In the genomic region with DNA sequence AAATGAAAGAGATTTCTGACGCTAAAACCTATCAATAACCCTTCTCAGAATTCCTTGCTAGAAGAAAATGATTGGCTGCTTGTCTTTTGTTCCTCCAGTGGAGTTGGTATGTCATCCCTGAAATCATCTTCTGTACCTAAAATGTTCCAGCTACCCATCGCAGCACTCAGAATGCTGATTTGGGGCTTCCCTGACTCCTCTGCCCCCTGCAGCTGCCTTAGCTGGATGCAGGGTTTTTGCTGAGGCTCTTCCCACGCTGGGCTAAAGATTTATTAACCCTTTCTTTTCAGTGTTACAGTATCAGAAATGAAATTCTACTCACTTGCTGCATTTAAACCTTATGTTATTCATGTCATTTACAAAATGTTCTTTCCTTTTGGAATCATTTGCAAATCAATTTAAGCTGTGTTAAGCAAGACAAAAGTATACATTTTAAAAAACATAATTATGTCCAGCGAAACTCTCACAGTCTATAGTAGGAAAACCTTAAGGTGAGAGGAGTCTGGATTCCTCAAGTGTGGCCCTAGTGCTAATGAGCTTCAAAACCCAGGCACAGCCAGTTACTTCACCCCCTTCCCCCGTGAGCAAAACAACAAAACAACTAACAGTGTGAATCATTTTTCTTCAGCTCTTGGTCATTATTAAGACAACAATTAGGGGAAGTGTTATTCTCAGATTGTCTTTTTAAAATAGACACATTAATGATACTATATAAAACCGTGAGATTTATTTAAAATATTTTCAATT, we compare ENCODE assay signal across 20 cellular contexts. TPM values are rescaled to one million over a fixed set of nuclear protein-coding genes. Genes with fewer than 3 reads are reported as not detected.
DNase-seq lines count a peak whose midpoint lies in the region; FAIRE-seq and TF ChIP-seq lines count a peak whose summit lies in the region.
"Had no signal": no experiment of that assay in that cellular context is flagged by ENCODE, and none has a peak within 500 bp of the region (broad histone marks: within the 10 kb centered on the region; RNA-seq: fewer than 3 reads in every experiment).

No MANE protein-coding gene starts in this region.

- H3K9ac ChIP-seq in H9 (ENCODE audit: extremely low read depth, insufficient read length, low read length) (no peak overlapping the region), H1 (replicated peaks in 1 of 4; ENCODE audit: extremely low read depth in 1 of 4, low read depth in 3 of 4, low read length in 3 of 4) (no peak overlapping the region), neural cell (ENCODE audit: low read length) (no peak overlapping the region)

- H2BK20ac ChIP-seq in H9 (ENCODE audit: low read depth, low read length, poor library complexity, severe bottlenecking), result no peak overlapping the region
- H2BK20ac ChIP-seq in H1 (ENCODE audit: low read length), result no peak overlapping the region

- no peaks in the 10 kb centered on the region; the same call in 1 of the 2 replicates for H3K4me1 ChIP-seq in H9 (ENCODE audit: insufficient read depth, low read length)
- peaks cover 0 to 27% (median 24%) of the 10 kb centered on the region in 4 experiments; a peak in 5 of 7 replicates for H3K4me1 ChIP-seq in H1 (replicated peaks in 1 of 4; ENCODE audit: control insufficient read depth in 3 of 4, insufficient read depth in 4 of 4, low read length in 3 of 4)

- WGBS in H9 (ENCODE audit: extremely low coverage, insufficient read length, low lambda C conversion rate), result no CpG with 5 or more reads among the region's 6 CpGs
- WGBS in H1 (ENCODE audit: extremely low coverage in 1 of 2, insufficient coverage in 1 of 2, insufficient read length in 1 of 2, insufficient replicate concordance in 2 of 2, low coverage in 1 of 2, low lambda C conversion rate in 2 of 2, missing lambda C conversion rate in 1 of 2), 2 experiments, result 30% methylated on average over 6 of the region's 6 CpGs; no CpG with 5 or more reads in 1 of the 2 experiments

- DNase-seq in H9 (no peak), NCI-H82 treated with DMSO at 0.1 percent for 48 hours (lab: John Stamatoyannopoulos, UW; ENCODE audit: unreplicated experiment) (peak; percentile 21), H1 (ENCODE audit: low read depth in 1 of 2, low spot score in 2 of 2) (no peak), kidney tubule cell (ENCODE audit: low spot score) (no peak), GDM1 (lab: John Stamatoyannopoulos, UW) (no peak), anterior cingulate cortex (lab: John Stamatoyannopoulos, UW) (no peak)
- DNase-seq: activated CD8-positive, alpha-beta memory T cell treated with anti-CD3 and anti-CD28 coated beads, Interleukin-2, amount 50 U/mL, for 4 hours; activated effector memory CD4-positive, alpha-beta T cell treated with anti-CD3 and anti-CD28 coated beads, Interleukin-2, amount 50 U/mL, for 16 hours; mucosa of descending colon; NCI-H1436 treated with DMSO at 0.1 percent for 48 hours; NCI-H2171 treated with DMSO at 0.1 percent for 48 hours; PC-9; SIG-M5; stimulated activated CD4-positive, alpha-beta T cell treated with anti-CD3 and anti-CD28 coated beads, Interleukin-12 subunit alpha, Interleukin-12 subunit beta, amount 100 ng/mL, for 4 hours; upper lobe of right lung had no signal

- H3K4me3 ChIP-seq in H1 (ENCODE audit: extremely low read depth in 1 of 4, insufficient read depth in 2 of 4, low read depth in 3 of 4, low read length in 4 of 4) (peak overlapping the region in 1 of 4 experiments; percentile 20; a peak in 1 of 8 replicates), neural cell (ENCODE audit: low read length) (peak overlapping the region; percentile 40)
- H3K4me3 ChIP-seq: HAP-1, mucosa of descending colon, PC-9, upper lobe of right lung had no signal

- no peak overlapping the region for H2BK120ac ChIP-seq in H9 (ENCODE audit: low read depth, low read length, poor library complexity, severe bottlenecking)
- no peak overlapping the region for H2BK120ac ChIP-seq in H1 (replicated peaks; ENCODE audit: low read depth, low read length)

- peak overlapping the region in 2 of 3 experiments; percentile 3 to 55; a peak in 3 of 7 replicates for H3K27ac Mint-ChIP-seq in H9

- H3K23ac ChIP-seq in H9 (ENCODE audit: insufficient read length, low read depth, low read length), result no peak overlapping the region
- H3K23ac ChIP-seq in H1 (ENCODE audit: insufficient read length), result no peak overlapping the region

- H3K36me3 ChIP-seq in H1 (ENCODE audit: control insufficient read depth in 2 of 4, insufficient read depth in 4 of 4, low read length in 3 of 4) (no peaks in the 10 kb centered on the region), neural cell (ENCODE audit: insufficient read depth, low read length) (no peaks in the 10 kb centered on the region)
- H3K36me3 ChIP-seq: HAP-1, neutrophil, upper lobe of right lung had no signal

- TF ChIP-seq POLR2A in H1 (IDR thresholded peaks at IDR 0.05; ENCODE audit: control extremely low read depth in 1 of 2, low read depth in 2 of 2, low read length in 2 of 2), result no peak

- peaks cover 12% of the 10 kb centered on the region for H3K79me1 ChIP-seq in H9 (ENCODE audit: insufficient read depth, low read depth, low read length, poor library complexity, severe bottlenecking)
- H3K79me1 ChIP-seq in H1 (ENCODE audit: low read depth, low read length), result peaks cover 2% of the 10 kb centered on the region; the same call in 1 of the 2 replicates

- no peak for TF ChIP-seq EP300 in H1 (IDR thresholded peaks at IDR 0.05; ENCODE audit: borderline replicate concordance in 1 of 2, low read depth in 2 of 2, low read length in 2 of 2)
- peak; percentile 12 for TF ChIP-seq EP300 in neural cell (conservative IDR thresholded peaks at IDR 0.05; ENCODE audit: poor library complexity, severe bottlenecking)

- H4K5ac ChIP-seq in H9 (ENCODE audit: insufficient read length, low read depth, low read length) (no peak overlapping the region), H1 (ENCODE audit: insufficient read length, low read depth, low read length) (no peak overlapping the region)

- H2AK5ac ChIP-seq in H9 (ENCODE audit: insufficient read length, low read length), result no peak overlapping the region
- no peak overlapping the region for H2AK5ac ChIP-seq in H1 (ENCODE audit: low read depth, low read length)

- H3K14ac ChIP-seq in H9 (ENCODE audit: insufficient read depth, low read length) (no peak overlapping the region), H1 (ENCODE audit: insufficient read length) (no peak overlapping the region)

- H2BK5ac ChIP-seq in H9 (ENCODE audit: insufficient read length, low read length), result no peak overlapping the region
- no peak overlapping the region for H2BK5ac ChIP-seq in H1 (ENCODE audit: low read depth, low read length)

- no peaks in the 10 kb centered on the region for H3K36me3 Mint-ChIP-seq in H9 (ENCODE audit: insufficient read depth in 1 of 3, low read depth in 3 of 3)

- H3F3A ChIP-seq in neural cell (ENCODE audit: insufficient read depth, low read length, poor library complexity, severe bottlenecking), result no peaks in the 10 kb centered on the region

- H3T11ph ChIP-seq in H9 (ENCODE audit: low read length), result no peak overlapping the region

- no peaks in the 10 kb centered on the region for H3K23me2 ChIP-seq in H9 (ENCODE audit: insufficient read length, low read depth, low read length, poor library complexity, severe bottlenecking)
- no peaks in the 10 kb centered on the region for H3K23me2 ChIP-seq in H1 (ENCODE audit: low read depth, low read length)

- no peaks in the 10 kb centered on the region for H3K27me3 Mint-ChIP-seq in H9 (ENCODE audit: low read depth)

- H3K4me3 Mint-ChIP-seq in H9, result peak overlapping the region in 1 of 2 experiments; percentile 18; a peak in 2 of 5 replicates

- H3K27ac ChIP-seq in H9 (ENCODE audit: insufficient read length, low read depth, low read length), result no peak overlapping the region
- H3K27ac ChIP-seq in H1 (ENCODE audit: low read depth, low read length), result no peak overlapping the region
- no peak overlapping the region for H3K27ac ChIP-seq in neural cell (ENCODE audit: low read length)
- H3K27ac ChIP-seq: neutrophil, PC-9, upper lobe of right lung, VCaP had no signal

- no peak overlapping the region for H3K4ac ChIP-seq in H9 (ENCODE audit: low read depth, low read length)
- no peak overlapping the region for H3K4ac ChIP-seq in H1 (replicated peaks; ENCODE audit: insufficient read length, low read depth, low read length)

- peaks cover 68 to 72% of the 10 kb centered on the region in 2 experiments for H3K4me1 Mint-ChIP-seq in H9

- H3K9me3 ChIP-seq in H9 (ENCODE audit: control insufficient read depth, low read depth, low read length), result no peaks in the 10 kb centered on the region
- H3K9me3 ChIP-seq in H1 (ENCODE audit: insufficient read depth in 2 of 2, low read depth in 1 of 2, low read length in 1 of 2), result no peaks in the 10 kb centered on the region
- H3K9me3 ChIP-seq in neural cell (ENCODE audit: low read length), result no peaks in the 10 kb centered on the region
- H3K9me3 ChIP-seq: HAP-1, mucosa of descending colon, neutrophil, upper lobe of right lung had no signal

- H3K18ac ChIP-seq in H9 (ENCODE audit: insufficient read length, low read depth, low read length) (no peak overlapping the region), H1 (ENCODE audit: extremely low read depth, low read length) (no peak overlapping the region)

- POLR2A ChIA-PET in H1 (lab: Charles Lee; ENCODE audit: partially characterized antibody), result interaction anchor here (1.0 to 1.2 kb wide), 2 partner anchors 12 to 32 kb away, joined by 3 to 4 read pairs; no protein-coding TSS in a partner anchor

- TF ChIP-seq CTCF in H9 (conservative IDR thresholded peaks at IDR 0.05) (peak; percentile 21; the same call in 1 of the 3 replicates), H1 (IDR thresholded peaks at IDR 0.05; ENCODE audit: control extremely low read depth in 1 of 3, insufficient read depth in 1 of 3, low read depth in 1 of 3, low read length in 3 of 3) (peak in 2 of 3 experiments; percentile 6 to 9; a peak in 2 of 4 replicates), neural cell (IDR thresholded peaks at IDR 0.05; ENCODE audit: poor library complexity, severe bottlenecking) (no peak)

- H3K79me2 ChIP-seq in H9 (ENCODE audit: insufficient read depth, low read length) (peaks cover 13% of the 10 kb centered on the region; the same call in 1 of the 2 replicates), H1 (ENCODE audit: control insufficient read depth in 1 of 2, insufficient read depth in 2 of 2, low read length in 2 of 2) (peaks cover 3 to 99% of the 10 kb centered on the region in 2 experiments; a peak in 3 of 4 replicates), neural cell (replicated peaks; ENCODE audit: insufficient read depth, low read length) (peaks cover 9% of the 10 kb centered on the region)

- CTCF ChIA-PET in H1 (lab: Charles Lee; ENCODE audit: partially characterized antibody), result interaction anchor here (0.7 to 4.9 kb wide), 11 partner anchors 12 to 466 kb away, joined by 3 to 24 read pairs (median 4); no protein-coding TSS in a partner anchor

- H4K20me1 ChIP-seq in H9 (ENCODE audit: control insufficient read depth, insufficient read depth, insufficient read length) (no peaks in the 10 kb centered on the region), H1 (replicated peaks in 1 of 2; ENCODE audit: control insufficient read depth in 1 of 2, insufficient read depth in 2 of 2, low read length in 2 of 2) (peaks cover 9 to 13% of the 10 kb centered on the region in 2 experiments), neural cell (ENCODE audit: insufficient read depth) (no peaks in the 10 kb centered on the region)

- H3K9me3 Mint-ChIP-seq in H9, result no peaks in the 10 kb centered on the region

- H2AFZ ChIP-seq in H9 (ENCODE audit: low read length) (no peak overlapping the region), H1 (ENCODE audit: low read length) (no peak overlapping the region), neural cell (ENCODE audit: low read depth, low read length) (no peak overlapping the region)
- H2AFZ ChIP-seq: PC-9 had no signal

- H2BK12ac ChIP-seq in H9 (ENCODE audit: insufficient read length, low read depth, low read length) (no peak overlapping the region), H1 (ENCODE audit: low read depth, low read length) (no peak overlapping the region)

- H4K91ac ChIP-seq in H9 (ENCODE audit: insufficient read length, low read depth, low read length) (no peak overlapping the region), H1 (replicated peaks; ENCODE audit: insufficient read length, low read length) (no peak overlapping the region)

- no peak for FAIRE-seq in H1 (lab: Jason Lieb, UNC)

- TF ChIP-seq RAD21 in H1 (IDR thresholded peaks at IDR 0.05 in 1 of 2, conservative IDR thresholded peaks at IDR 0.05 in 1 of 2; ENCODE audit: low read depth in 2 of 2, low read length in 2 of 2), result peak in 1 of 2 experiments; percentile 32; a peak in 2 of 4 replicates
- no peak for TF ChIP-seq RAD21 in neural cell (conservative IDR thresholded peaks at IDR 0.05)

- H2BK15ac ChIP-seq in H9 (ENCODE audit: low read depth, low read length), result no peak overlapping the region
- H2BK15ac ChIP-seq in H1 (ENCODE audit: low read length), result no peak overlapping the region

- H3K56ac ChIP-seq in H9 (ENCODE audit: insufficient read length, low read depth, low read length), result no peak overlapping the region
- H3K56ac ChIP-seq in H1 (replicated peaks; ENCODE audit: insufficient read length, low read depth, low read length), result no peak overlapping the region

- H3K9me2 ChIP-seq in neural cell (ENCODE audit: insufficient read depth, low read length), result no peaks in the 10 kb centered on the region

- H4K8ac ChIP-seq in H9 (replicated peaks; ENCODE audit: insufficient read length, low read depth, low read length), result no peak overlapping the region
- no peak overlapping the region for H4K8ac ChIP-seq in H1 (ENCODE audit: extremely low read depth, insufficient read depth, low read length)

- H3K4me2 ChIP-seq in H9 (ENCODE audit: insufficient read depth, insufficient read length, low read length), result peak overlapping the region; percentile 21
- H3K4me2 ChIP-seq in H1 (ENCODE audit: insufficient read depth in 1 of 2, low read depth in 2 of 2, low read length in 2 of 2), result peak overlapping the region; percentile 6 to 40; a peak in 3 of 4 replicates
- peak overlapping the region; percentile 37 for H3K4me2 ChIP-seq in neural cell (ENCODE audit: low read length)
- H3K4me2 ChIP-seq: PC-9 had no signal

- H3K27me3 ChIP-seq in H9 (ENCODE audit: insufficient read depth, low read length), result no peaks in the 10 kb centered on the region
- no peaks in the 10 kb centered on the region for H3K27me3 ChIP-seq in H1 (replicated peaks in 1 of 4; ENCODE audit: control insufficient read depth in 3 of 4, extremely low read depth in 1 of 4, insufficient read depth in 3 of 4, low read length in 3 of 4)
- H3K27me3 ChIP-seq in neural cell (ENCODE audit: insufficient read depth, low read depth, low read length), result no peaks in the 10 kb centered on the region
- H3K27me3 ChIP-seq: neutrophil, upper lobe of right lung had no signal

RNA-seq across cellular contexts. Expression of a gene that starts 32.8 kb away (rescaled TPM):
- total RNA-seq in H9 (2021), result 52.0 and 52.3 TPM in 2 replicates
- total RNA-seq in H1 (2021; fragmentation: NEBNext Ultra II Directional; extraction: Animal tissue kit (Norgen Biotek cat#: 25700)), result 83.6 and 88.0 TPM in 2 replicates
- polyA plus RNA-seq in H1 (2011; rRNA removed), result 48.2 and 67.2 TPM in 2 replicates
- polyA plus RNA-seq in H1 (2011; cell fraction: cytosol; rRNA removed), result 59.0 TPM
- 126 TPM for polyA plus RNA-seq in H1 (2011; cell fraction: nucleus; rRNA removed)
- 55.6 to 64.2 TPM (median 63.5 TPM) in 4 replicates for polyA plus RNA-seq in H1 (2012, experiment 1 of 2)
- polyA plus RNA-seq in H1 (2012, experiment 2 of 2), result 7.3 TPM
- polyA plus RNA-seq in H1 (2013, experiment 1 of 2), result 43.1 TPM
- 37.4 TPM for polyA plus RNA-seq in H1 (2013, experiment 2 of 2)
- 120 and 142 TPM in 2 replicates for polyA minus RNA-seq in H1 (2011; rRNA and poly(A)+ RNA removed)
- 69.0 TPM for polyA minus RNA-seq in H1 (2011; cell fraction: cytosol; rRNA and poly(A)+ RNA removed)
- polyA minus RNA-seq in H1 (2011; cell fraction: nucleus; rRNA and poly(A)+ RNA removed), result 133 TPM
- 24.2 and 36.4 TPM in 2 replicates for polyA plus RNA-seq in neural cell
- polyA minus RNA-seq in neural cell, result 53.0 and 56.7 TPM in 2 replicates

RNA-seq across cellular contexts. Expression of a gene that starts 33.0 kb away (rescaled TPM):
- total RNA-seq in H9 (2021), result 1.1 and 1.5 TPM in 2 replicates
- 1.3 and 1.5 TPM in 2 replicates for total RNA-seq in H1 (2021; fragmentation: NEBNext Ultra II Directional; extraction: Animal tissue kit (Norgen Biotek cat#: 25700))
- polyA plus RNA-seq in H1 (2011; rRNA removed) (0.45 and 0.61 TPM in 2 replicates), neural cell (1.5 and 1.8 TPM in 2 replicates)
- 0.81 TPM for polyA plus RNA-seq in H1 (2011; cell fraction: cytosol; rRNA removed)
- 1.2 TPM for polyA plus RNA-seq in H1 (2011; cell fraction: nucleus; rRNA removed)
- polyA plus RNA-seq in H1 (2012, experiment 1 of 2), result 1.2 to 1.9 TPM (median 1.4 TPM) in 4 replicates
- 0.12 TPM for polyA plus RNA-seq in H1 (2012, experiment 2 of 2)
- polyA plus RNA-seq in H1 (2013, experiment 1 of 2), result 0.83 TPM
- 0.66 TPM for polyA plus RNA-seq in H1 (2013, experiment 2 of 2)
- 0.91 and 2.5 TPM in 2 replicates for polyA minus RNA-seq in H1 (2011; rRNA and poly(A)+ RNA removed)
- not detected for polyA minus RNA-seq in H1 (2011; cell fraction: cytosol; rRNA and poly(A)+ RNA removed)
- 4.3 TPM for polyA minus RNA-seq in H1 (2011; cell fraction: nucleus; rRNA and poly(A)+ RNA removed)
- 7.1 and 10.2 TPM in 2 replicates for polyA minus RNA-seq in neural cell
- total RNA-seq: T-helper 2 cell treated with Interferon-gamma antibody and Interleukin-4, amounts not matched to agents 100 ng/mL and 5 ng/mL, for 36 hours had no signal
